11 cellular contexts compared by ENCODE assay signal in genomic region chrX:103730746-103731508, GRCh38. TPM values are rescaled to one million over a fixed set of nuclear protein-coding genes. Genes with fewer than 3 reads are reported as not detected.
DNase-seq lines count a peak whose midpoint lies in the region; ATAC-seq and TF ChIP-seq lines count a peak whose summit lies in the region.
"Had no signal": no experiment of that assay in that cellular context is flagged by ENCODE, and none has a peak within 500 bp of the region (broad histone marks: within the 10 kb centered on the region; RNA-seq: fewer than 3 reads in every experiment).

No MANE protein-coding gene starts in this region.

- no peak for TF ChIP-seq POLR2A in esophagus muscularis mucosa (IDR thresholded peaks at IDR 0.05; ENCODE audit: low read depth)

- no peak overlapping the region for H2AFZ ChIP-seq in neural progenitor cell (replicated peaks)

- peaks cover 62% of the 10 kb centered on the region for H3K4me1 ChIP-seq in neural progenitor cell
- H3K4me1 ChIP-seq in esophagus muscularis mucosa = peaks cover 0 to 4% (median 0%) of the 10 kb centered on the region in 4 donors

- intact Hi-C loops in esophagus muscularis mucosa (cut with DNase I) = no loop called here

- H3K27ac ChIP-seq in neural progenitor cell (no peak overlapping the region), esophagus muscularis mucosa (replicated peaks in 1 of 4) (no peak overlapping the region)

- no peak for TF ChIP-seq CTCF in neural progenitor cell (IDR thresholded peaks at IDR 0.05)
- TF ChIP-seq CTCF in esophagus muscularis mucosa (IDR thresholded peaks at IDR 0.05) = no peak

- no peaks in the 10 kb centered on the region for H3K9me3 Mint-ChIP-seq in neural progenitor cell

- peaks cover 48% of the 10 kb centered on the region for H3K4me1 Mint-ChIP-seq in neural progenitor cell

- H3K36me3 ChIP-seq in neural progenitor cell = no peaks in the 10 kb centered on the region
- H3K36me3 ChIP-seq in esophagus muscularis mucosa = no peaks in the 10 kb centered on the region

- peak overlapping the region; percentile 0 for H3K27ac Mint-ChIP-seq in neural progenitor cell

- DNase-seq in ELF-1 (ENCODE audit: low read depth, low spot score) (peak; percentile 73), RKO (ENCODE audit: low spot score) (peak; percentile 14), fibroblast of peridontal ligament (ENCODE audit: extremely low read depth) (peak; percentile 25), neural progenitor cell (ENCODE audit: low spot score) (no peak), esophagus muscularis mucosa (ENCODE audit: extremely low spot score) (no peak), Ammon's horn (ENCODE audit: low spot score) (no peak)
- no peak for DNase-seq in activated CD8-positive, alpha-beta memory T cell treated with anti-CD3 and anti-CD28 coated beads, Interleukin-2, amount 50 U/mL, for 48 hours
- DNase-seq: activated CD4-positive, alpha-beta T cell treated with anti-CD3 and anti-CD28 coated beads for 1 hour; DMS79 treated with DMSO at 0.1 percent for 48 hours; hippocampal formation had no signal

- no peaks in the 10 kb centered on the region for H3K79me2 ChIP-seq in neural progenitor cell (ENCODE audit: low read depth)

- no peak overlapping the region for H3K4me3 Mint-ChIP-seq in neural progenitor cell

- 48% methylated on average over 8 of the region's 8 CpGs for WGBS in esophagus muscularis mucosa

- H3K27me3 ChIP-seq in neural progenitor cell (no peaks in the 10 kb centered on the region), esophagus muscularis mucosa (no peaks in the 10 kb centered on the region)

- peak overlapping the region; percentile 45 for H3K4me2 ChIP-seq in neural progenitor cell

- H3K27me3 Mint-ChIP-seq in neural progenitor cell (ENCODE audit: insufficient read depth, low read depth) = peaks cover 11% of the 10 kb centered on the region

- H4K20me1 ChIP-seq in neural progenitor cell (ENCODE audit: low read depth) = no peaks in the 10 kb centered on the region

- no peak overlapping the region for H3K9ac ChIP-seq in neural progenitor cell

- no peak for ATAC-seq in HG03378 (IDR thresholded peaks at IDR 0.05; ENCODE audit: unreplicated experiment)

- H3K36me3 Mint-ChIP-seq in neural progenitor cell = no peaks in the 10 kb centered on the region

- TF ChIP-seq EP300 in esophagus muscularis mucosa (IDR thresholded peaks at IDR 0.05) = no peak

- H3K9me3 ChIP-seq in neural progenitor cell (ENCODE audit: low read depth) (no peaks in the 10 kb centered on the region), esophagus muscularis mucosa (no peaks in the 10 kb centered on the region)

- H3F3A ChIP-seq in neural progenitor cell (ENCODE audit: low read depth) = peaks cover 27% of the 10 kb centered on the region

- H3K4me3 ChIP-seq in neural progenitor cell = no peak overlapping the region
- H3K4me3 ChIP-seq in esophagus muscularis mucosa = no peak overlapping the region

RNA-seq across cellular contexts. Expression of gene TMEM31, which starts 20.2 kb away (rescaled TPM):
- 0.46 TPM in 1 of 2 replicates, not detected in the other for total RNA-seq in neural progenitor cell (ENCODE audit: low replicate concordance)
- total RNA-seq in esophagus muscularis mucosa = not detected

RNA-seq across cellular contexts. Expression of gene MORF4L2, which starts 44.4 kb away (rescaled TPM):
- 879 and 1,394 TPM in 2 replicates for total RNA-seq in neural progenitor cell (ENCODE audit: low replicate concordance)
- 100 to 1,000 TPM; 299 to 400 (median 353) TPM for total RNA-seq in esophagus muscularis mucosa

RNA-seq across cellular contexts. Expression of gene PLP1, which starts 45.7 kb away (rescaled TPM):
- total RNA-seq in neural progenitor cell (ENCODE audit: low replicate concordance) = 106 and 107 TPM in 2 replicates
- total RNA-seq in esophagus muscularis mucosa = 10 to 100 TPM; 27.5 to 52.3 (median 37.8) TPM

Comparison
In these comparisons a context has a peak if more than half of its experiments do, and no peak if none do; other contexts are left out.
1. DNase-seq: peak in ELF-1 (single experiment), RKO (single experiment) and fibroblast of peridontal ligament (single experiment); none in neural progenitor cell (single experiment), esophagus muscularis mucosa (single experiment), activated CD8-positive, alpha-beta memory T cell treated with anti-CD3 and anti-CD28 coated beads, Interleukin-2, amount 50 U/mL, for 48 hours (single experiment) and Ammon's horn (single experiment).